Comparison of ENCODE assay signal across 18 cellular contexts in the genomic region with DNA sequence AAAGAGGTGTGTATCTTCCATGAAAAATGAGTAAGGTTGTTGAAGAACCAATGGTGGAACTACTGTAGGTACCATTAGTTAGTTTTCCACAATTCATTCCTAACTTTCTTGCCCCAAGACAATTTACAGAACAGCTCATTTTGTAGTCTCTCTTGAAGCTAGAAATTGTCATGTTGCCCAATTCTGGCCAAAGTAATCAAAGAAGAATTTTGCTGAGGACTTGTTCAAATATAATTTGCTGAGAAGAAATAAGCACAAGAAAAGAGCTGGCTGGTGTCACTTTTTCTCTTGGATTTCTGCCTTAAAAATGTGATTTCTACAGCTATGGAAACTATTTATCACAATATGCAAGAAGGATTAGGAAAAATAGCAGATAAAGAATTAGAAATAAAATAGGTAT.
A peak's percentile ranks its signal among the peaks of the same experiment; 100 is the strongest.
DNase-seq lines count a peak whose midpoint lies in the region; ATAC-seq and TF ChIP-seq lines count a peak whose summit lies in the region.
"Had no signal": no experiment of that assay in that cellular context is flagged by ENCODE, and none has a peak within 500 bp of the region (broad histone marks: within the 10 kb centered on the region; RNA-seq: fewer than 3 reads in every experiment).

No MANE protein-coding gene starts in this region.

- CTCF ChIA-PET in IMR-90 (lab: Yijun Ruan, JAX), result no interaction called here

- POLR2A ChIA-PET in IMR-90 (lab: Charles Lee; ENCODE audit: unreplicated experiment), result no interaction called here

- H2BK5ac ChIP-seq in IMR-90 (ENCODE audit: low read depth, low read length, poor library complexity, severe bottlenecking), result no peak overlapping the region

- H2AFZ ChIP-seq in IMR-90 (replicated peaks; ENCODE audit: low read length, poor library complexity), result no peak overlapping the region

- no peak overlapping the region for H2BK120ac ChIP-seq in IMR-90 (ENCODE audit: low read depth, low read length)

- intact Hi-C loops in IMR-90 (cut with micrococcal nuclease), result no loop called here
- intact Hi-C loops in left lung (cut with DNase I), result no loop called here

- in situ Hi-C loops in IMR-90 (cut with MboI; ENCODE audit: low sequenced_read_pairs), result no loop called here

- H4K8ac ChIP-seq in IMR-90 (ENCODE audit: low read depth in 2 of 2, low read length in 2 of 2), result no peak overlapping the region

- no peak overlapping the region for H2AK5ac ChIP-seq in IMR-90 (ENCODE audit: low read depth, low read length)

- H3K23ac ChIP-seq in IMR-90 (ENCODE audit: low read depth, low read length), result no peak overlapping the region

- H3K4me2 ChIP-seq in IMR-90 (ENCODE audit: low read depth, low read length), result no peak overlapping the region
- H3K4me2 ChIP-seq: BLaER1 had no signal

- no peak for TF ChIP-seq RAD21 in IMR-90 (IDR thresholded peaks at IDR 0.05; ENCODE audit: low read length)

- H3K9me3 ChIP-seq in IMR-90 (ENCODE audit: control insufficient read depth, insufficient read depth, low read length), result no peaks in the 10 kb centered on the region
- H3K9me3 ChIP-seq in left lung, result no peaks in the 10 kb centered on the region
- H3K9me3 ChIP-seq: BLaER1 had no signal

- H2AK9ac ChIP-seq in IMR-90 (replicated peaks; ENCODE audit: low read depth, low read length, poor library complexity), result no peak overlapping the region

- H3K27me3 ChIP-seq in IMR-90 (ENCODE audit: control insufficient read depth, insufficient read depth, low read length), result no peaks in the 10 kb centered on the region
- no peaks in the 10 kb centered on the region for H3K27me3 ChIP-seq in left lung
- H3K27me3 ChIP-seq: BLaER1 had no signal

- no peak overlapping the region for H4K5ac ChIP-seq in IMR-90 (ENCODE audit: low read depth, low read length)

- H3K4me3 ChIP-seq in AG10803 (ENCODE audit: low read length) (no peak overlapping the region), IMR-90 (ENCODE audit: insufficient read depth, low read depth, low read length) (no peak overlapping the region), retinal pigment epithelial cell (ENCODE audit: low read length) (no peak overlapping the region), left lung (no peak overlapping the region)
- H3K4me3 ChIP-seq: BLaER1, K562 had no signal

- no peak overlapping the region for H3K9ac ChIP-seq in IMR-90 (ENCODE audit: low read depth, low read length)
- H3K9ac ChIP-seq: BLaER1 had no signal

- H3K27ac ChIP-seq in IMR-90 (ENCODE audit: insufficient read depth, low read length) (no peak overlapping the region), left lung (no peak overlapping the region)
- H3K27ac ChIP-seq: BLaER1 had no signal

- H3K9me1 ChIP-seq in IMR-90 (ENCODE audit: insufficient read depth, low read length), result no peaks in the 10 kb centered on the region

- H3K4ac ChIP-seq in IMR-90 (ENCODE audit: low read depth, low read length), result no peak overlapping the region

- no peak for TF ChIP-seq POLR2A in IMR-90 (IDR thresholded peaks at IDR 0.05; ENCODE audit: low read depth, low read length)

- dilution Hi-C loops in IMR-90 (cut with HindIII; ENCODE audit: low sequenced_read_pairs, unreplicated experiment), result no loop called here

- BruUV-seq in IMR-90 (replicated peaks; lab: Mats Ljungman, UMichigan), result no TSS peak

- no peak overlapping the region for H3K18ac ChIP-seq in IMR-90 (ENCODE audit: low read depth, low read length)

- H4K20me1 ChIP-seq in IMR-90 (ENCODE audit: insufficient read depth, low read length), result no peaks in the 10 kb centered on the region
- H4K20me1 ChIP-seq: BLaER1 had no signal

- no peak overlapping the region for H2BK15ac ChIP-seq in IMR-90 (ENCODE audit: low read depth, low read length)

- H3K4me1 ChIP-seq in IMR-90 (ENCODE audit: control insufficient read depth, insufficient read depth, low read length) (no peaks in the 10 kb centered on the region; the same call in 1 of the 2 replicates), left lung (no peaks in the 10 kb centered on the region)

- ATAC-seq in IMR-90 (ENCODE audit: low read depth) (no peak; the same call in 1 of the 2 replicates), left lung (no peak)
- ATAC-seq: K562 had no signal

- H3K14ac ChIP-seq in IMR-90 (replicated peaks; ENCODE audit: low read depth, low read length), result no peak overlapping the region

- no peaks in the 10 kb centered on the region for H3K79me1 ChIP-seq in IMR-90 (ENCODE audit: low read depth in 1 of 2, low read length in 2 of 2)

- DNase-seq in AG10803 (ENCODE audit: low read depth), result peak; percentile 67
- DNase-seq in IMR-90, result peak; percentile 63
- DNase-seq in dedifferentiated amniotic fluid mesenchymal stem cell (ENCODE audit: extremely low spot score), result peak; percentile 39
- peak; percentile 9 for DNase-seq in retinal pigment epithelial cell (ENCODE audit: low read depth)
- no peak for DNase-seq in ureter (ENCODE audit: low spot score)
- DNase-seq in left lung, result no peak
- DNase-seq in GF-D8 (lab: John Stamatoyannopoulos, UW), result no peak
- DNase-seq: CD8-positive, alpha-beta memory T cell; DND-41; NCI-H1048; NCI-H1694; NCI-H2107; NCI-H345; NCI-H69; NK-92 treated with Interleukin-12 subunit alpha and Interleukin-12 subunit beta, amount 100 ng/mL, for 24 hours; OCI-M1 had no signal

- H3K36me3 ChIP-seq in IMR-90 (ENCODE audit: control insufficient read depth, insufficient read depth, low read length), result no peaks in the 10 kb centered on the region
- H3K36me3 ChIP-seq in left lung, result no peaks in the 10 kb centered on the region
- H3K36me3 ChIP-seq: BLaER1 had no signal

- H2BK20ac ChIP-seq in IMR-90 (ENCODE audit: low read depth, low read length), result no peak overlapping the region

- no peak overlapping the region for H4K91ac ChIP-seq in IMR-90 (ENCODE audit: insufficient read depth, low read depth, low read length)

- H3K56ac ChIP-seq in IMR-90 (ENCODE audit: extremely low read depth, insufficient read depth, low read length), result no peak overlapping the region

- TF ChIP-seq CTCF in AG10803 (conservative IDR thresholded peaks at IDR 0.05; ENCODE audit: low read length) (no peak), IMR-90 (conservative IDR thresholded peaks at IDR 0.05; ENCODE audit: low read depth, low read length) (no peak), retinal pigment epithelial cell (conservative IDR thresholded peaks at IDR 0.05; ENCODE audit: low read depth, low read length) (no peak), left lung (IDR thresholded peaks at IDR 0.05) (no peak)

TF ChIP-seq in IMR-90, 13 proteins besides CTCF, POLR2A, EP300 and RAD21:
- TF ChIP-seq MAZ (IDR thresholded peaks at IDR 0.05; ENCODE audit: borderline replicate concordance, low read depth, low read length) (no peak), RCOR1 (IDR thresholded peaks at IDR 0.05; ENCODE audit: insufficient replicate concordance, low read length) (no peak), CHD1 (IDR thresholded peaks at IDR 0.05; ENCODE audit: low read depth, low read length) (no peak), NFE2L2 (IDR thresholded peaks at IDR 0.05; ENCODE audit: low read depth, low read length) (no peak), FOS (IDR thresholded peaks at IDR 0.05; ENCODE audit: low read depth, low read length) (no peak), BHLHE40 (IDR thresholded peaks at IDR 0.05; ENCODE audit: low read depth, low read length) (no peak), CEBPB (IDR thresholded peaks at IDR 0.05; ENCODE audit: low read depth, low read length) (no peak), MXI1 (IDR thresholded peaks at IDR 0.05; ENCODE audit: borderline replicate concordance, low read depth, low read length) (no peak), MAFK (IDR thresholded peaks at IDR 0.05; ENCODE audit: low read depth, low read length) (no peak), SMC3 (IDR thresholded peaks at IDR 0.05; ENCODE audit: low read depth, low read length) (no peak), RFX5 (IDR thresholded peaks at IDR 0.05; ENCODE audit: low read depth, low read length) (no peak)
- TF ChIP-seq, protein P1, sequence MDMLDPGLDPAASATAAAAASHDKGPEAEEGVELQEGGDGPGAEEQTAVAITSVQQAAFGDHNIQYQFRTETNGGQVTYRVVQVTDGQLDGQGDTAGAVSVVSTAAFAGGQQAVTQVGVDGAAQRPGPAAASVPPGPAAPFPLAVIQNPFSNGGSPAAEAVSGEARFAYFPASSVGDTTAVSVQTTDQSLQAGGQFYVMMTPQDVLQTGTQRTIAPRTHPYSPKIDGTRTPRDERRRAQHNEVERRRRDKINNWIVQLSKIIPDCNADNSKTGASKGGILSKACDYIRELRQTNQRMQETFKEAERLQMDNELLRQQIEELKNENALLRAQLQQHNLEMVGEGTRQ (IDR thresholded peaks at IDR 0.05; ENCODE audit: low read depth, low read length), result no peak
- TF ChIP-seq, protein P2, sequence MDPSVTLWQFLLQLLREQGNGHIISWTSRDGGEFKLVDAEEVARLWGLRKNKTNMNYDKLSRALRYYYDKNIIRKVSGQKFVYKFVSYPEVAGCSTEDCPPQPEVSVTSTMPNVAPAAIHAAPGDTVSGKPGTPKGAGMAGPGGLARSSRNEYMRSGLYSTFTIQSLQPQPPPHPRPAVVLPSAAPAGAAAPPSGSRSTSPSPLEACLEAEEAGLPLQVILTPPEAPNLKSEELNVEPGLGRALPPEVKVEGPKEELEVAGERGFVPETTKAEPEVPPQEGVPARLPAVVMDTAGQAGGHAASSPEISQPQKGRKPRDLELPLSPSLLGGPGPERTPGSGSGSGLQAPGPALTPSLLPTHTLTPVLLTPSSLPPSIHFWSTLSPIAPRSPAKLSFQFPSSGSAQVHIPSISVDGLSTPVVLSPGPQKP (IDR thresholded peaks at IDR 0.05; ENCODE audit: borderline replicate concordance, low read depth, low read length), result no peak

Comparison
In these comparisons a context has a peak if more than half of its experiments do, and no peak if none do; other contexts are left out.
1. DNase-seq: peak in AG10803 (single experiment), IMR-90 (single experiment), dedifferentiated amniotic fluid mesenchymal stem cell (single experiment) and retinal pigment epithelial cell (single experiment); none in ureter (single experiment), left lung (0 of 2) and GF-D8 (single experiment).